23 cellular contexts compared by ENCODE assay signal in the genomic region with DNA sequence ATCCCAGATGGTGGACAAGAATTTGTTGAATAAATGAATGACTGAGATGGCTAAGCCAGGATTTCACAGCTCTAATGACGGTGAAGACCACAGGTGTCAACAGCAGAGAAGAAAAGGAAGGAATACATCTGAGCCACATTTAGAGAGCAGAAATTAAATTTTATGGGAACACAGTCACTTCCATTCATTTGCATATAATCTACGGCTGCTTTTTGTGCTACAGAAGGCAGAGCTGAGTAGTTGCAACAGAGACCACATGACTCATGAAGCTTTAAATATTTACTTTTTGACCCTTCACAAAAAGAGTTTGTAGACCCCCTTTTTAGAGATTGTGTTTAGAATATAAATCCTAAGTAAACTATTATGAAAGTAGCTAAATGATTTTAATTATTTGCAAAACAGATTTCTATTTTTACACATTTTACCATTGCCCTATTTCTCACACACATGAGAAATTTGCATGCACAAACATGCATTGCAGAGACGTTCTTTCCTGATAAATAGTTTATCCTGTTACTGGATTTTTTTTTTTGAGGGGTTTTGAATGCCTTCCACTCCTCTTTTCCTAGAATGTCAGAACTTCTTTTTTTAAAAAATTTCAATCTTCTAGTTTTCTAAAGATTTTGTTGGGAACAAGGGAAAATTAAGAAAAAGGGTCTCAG.
A peak's percentile ranks its signal among the peaks of the same experiment; 100 is the strongest.
DNase-seq lines count a peak whose midpoint lies in the region; ATAC-seq and TF ChIP-seq lines count a peak whose summit lies in the region.
"Had no signal": no experiment of that assay in that cellular context is flagged by ENCODE, and none has a peak within 500 bp of the region (broad histone marks: within the 10 kb centered on the region; RNA-seq: fewer than 3 reads in every experiment).

No MANE protein-coding gene starts in this region.

- H3K4me3 ChIP-seq in fibroblast of mammary gland (ENCODE audit: control insufficient read depth, low read depth, low read length) (no peak overlapping the region), dorsolateral prefrontal cortex (no peak overlapping the region)
- H3K4me3 ChIP-seq: colonic mucosa, gastrocnemius medialis, ovary had no signal

- ATAC-seq in SK-N-SH treated with all-trans-retinoic acid at 6 μM for 48 hours (peak; percentile 35; the same call in 2 of the 3 replicates), GM18870 (IDR thresholded peaks at IDR 0.05; ENCODE audit: unreplicated experiment) (no peak), HG03175 (IDR thresholded peaks at IDR 0.05; ENCODE audit: unreplicated experiment) (no peak), GM21526 (IDR thresholded peaks at IDR 0.05; ENCODE audit: low FRiP score, unreplicated experiment) (no peak)
- ATAC-seq: activated CD8-positive, alpha-beta T cell treated with anti-CD3 and anti-CD28 coated beads for 36 hours; gastrocnemius medialis; sciatic nerve; stimulated activated naive CD8-positive, alpha-beta T cell treated with anti-CD3 and anti-CD28 coated beads, Interleukin-15, Interleukin-2, amounts not matched to agents 100 U/mL and 50 U/mL, for 24 hours had no signal

- intact Hi-C loops in dorsolateral prefrontal cortex (cut with DNase I) = no loop called here

- DNase-seq in A172 (ENCODE audit: low spot score) (peak; percentile 22), H4 (ENCODE audit: low spot score) (peak; percentile 34), fibroblast of mammary gland (ENCODE audit: low read depth) (peak; percentile 26), dorsolateral prefrontal cortex (no peak)
- DNase-seq: 8988T; activated CD4-positive, CD25-positive, alpha-beta regulatory T cell; activated CD8-positive, alpha-beta T cell treated with anti-CD3 and anti-CD28 coated beads for 36 hours; activated naive CD4-positive, alpha-beta T cell treated with anti-CD3 and anti-CD28 coated beads for 36 hours; activated T-cell treated with anti-CD3 and anti-CD28 coated beads, Interleukin-2, amount 50 U/mL, for 24 hours; aorta; colonic mucosa; gastrocnemius medialis; naive B cell; NCI-H1105; NCI-H2107; NCI-H524; ovary; stimulated activated naive CD8-positive, alpha-beta T cell treated with anti-CD3 and anti-CD28 coated beads, Interleukin-15, Interleukin-2, amounts not matched to agents 100 U/mL and 50 U/mL, for 24 hours had no signal

- H3K27me3 ChIP-seq in dorsolateral prefrontal cortex = peaks cover 0 to 7% (median 0%) of the 10 kb centered on the region in 45 donors
- H3K27me3 ChIP-seq: colonic mucosa, gastrocnemius medialis, ovary had no signal

- no peak for TF ChIP-seq CTCF in fibroblast of mammary gland (conservative IDR thresholded peaks at IDR 0.05; ENCODE audit: control insufficient read depth, insufficient read depth, low read depth, low read length)
- no peak for TF ChIP-seq CTCF in dorsolateral prefrontal cortex (IDR thresholded peaks at IDR 0.05 in 54 of 56, conservative IDR thresholded peaks at IDR 0.05 in 2 of 56; ENCODE audit: low read depth in 1 of 56, partially characterized antibody in 56 of 56)

- no peak overlapping the region for H3K27ac ChIP-seq in dorsolateral prefrontal cortex
- H3K27ac ChIP-seq: colonic mucosa, gastrocnemius medialis, ovary had no signal

TF ChIP-seq in SK-N-SH treated with all-trans-retinoic acid at 6 μM for 48 hours, 23 proteins besides CTCF, POLR2A, EP300 and RAD21:
- TF ChIP-seq, protein P1, sequence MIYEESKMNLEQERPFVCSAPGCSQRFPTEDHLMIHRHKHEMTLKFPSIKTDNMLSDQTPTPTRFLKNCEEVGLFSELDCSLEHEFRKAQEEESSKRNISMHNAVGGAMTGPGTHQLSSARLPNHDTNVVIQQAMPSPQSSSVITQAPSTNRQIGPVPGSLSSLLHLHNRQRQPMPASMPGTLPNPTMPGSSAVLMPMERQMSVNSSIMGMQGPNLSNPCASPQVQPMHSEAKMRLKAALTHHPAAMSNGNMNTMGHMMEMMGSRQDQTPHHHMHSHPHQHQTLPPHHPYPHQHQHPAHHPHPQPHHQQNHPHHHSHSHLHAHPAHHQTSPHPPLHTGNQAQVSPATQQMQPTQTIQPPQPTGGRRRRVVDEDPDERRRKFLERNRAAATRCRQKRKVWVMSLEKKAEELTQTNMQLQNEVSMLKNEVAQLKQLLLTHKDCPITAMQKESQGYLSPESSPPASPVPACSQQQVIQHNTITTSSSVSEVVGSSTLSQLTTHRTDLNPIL (CRISPR knock-in tag; IDR thresholded peaks at IDR 0.05; ENCODE audit: low read depth) = no peak
- TF ChIP-seq, protein P2, sequence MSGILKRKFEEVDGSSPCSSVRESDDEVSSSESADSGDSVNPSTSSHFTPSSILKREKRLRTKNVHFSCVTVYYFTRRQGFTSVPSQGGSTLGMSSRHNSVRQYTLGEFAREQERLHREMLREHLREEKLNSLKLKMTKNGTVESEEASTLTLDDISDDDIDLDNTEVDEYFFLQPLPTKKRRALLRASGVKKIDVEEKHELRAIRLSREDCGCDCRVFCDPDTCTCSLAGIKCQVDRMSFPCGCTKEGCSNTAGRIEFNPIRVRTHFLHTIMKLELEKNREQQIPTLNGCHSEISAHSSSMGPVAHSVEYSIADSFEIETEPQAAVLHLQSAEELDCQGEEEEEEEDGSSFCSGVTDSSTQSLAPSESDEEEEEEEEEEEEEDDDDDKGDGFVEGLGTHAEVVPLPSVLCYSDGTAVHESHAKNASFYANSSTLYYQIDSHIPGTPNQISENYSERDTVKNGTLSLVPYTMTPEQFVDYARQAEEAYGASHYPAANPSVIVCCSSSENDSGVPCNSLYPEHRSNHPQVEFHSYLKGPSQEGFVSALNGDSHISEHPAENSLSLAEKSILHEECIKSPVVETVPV (CRISPR knock-in tag; IDR thresholded peaks at IDR 0.05) = no peak
- TF ChIP-seq BACH2 (CRISPR knock-in tag; IDR thresholded peaks at IDR 0.05; ENCODE audit: borderline replicate concordance) (no peak), ZNF565 (CRISPR knock-in tag; conservative IDR thresholded peaks at IDR 0.05; ENCODE audit: low read depth) (no peak), ZC3H10 (CRISPR knock-in tag; IDR thresholded peaks at IDR 0.05) (no peak), ARNTL (CRISPR knock-in tag; IDR thresholded peaks at IDR 0.05; ENCODE audit: borderline replicate concordance, low read depth) (no peak)

Comparison
In these comparisons a context has a peak if more than half of its experiments do, and no peak if none do; other contexts are left out.
1. DNase-seq: peak in A172 (single experiment), H4 (single experiment) and fibroblast of mammary gland (single experiment); none in dorsolateral prefrontal cortex (0 of 10).